In genomic region chr2:67626076-67626475, GRCh38 we compare ENCODE assay signal across 14 cellular contexts.
"Had no signal": no experiment of that assay in that cellular context is flagged by ENCODE, and none has a peak within 500 bp of the region (broad histone marks: within the 10 kb centered on the region; RNA-seq: fewer than 3 reads in every experiment).

No MANE protein-coding gene starts in this region.

- H3K36me3 ChIP-seq: esophagus muscularis mucosa, pancreas, tibial artery had no signal

- H3K4me1 ChIP-seq: esophagus muscularis mucosa, pancreas, tibial artery had no signal

- ATAC-seq: left colon; pancreas; stimulated activated effector memory CD8-positive, alpha-beta T cell treated with anti-CD3 and anti-CD28 coated beads, Interleukin-12 subunit alpha, Interleukin-12 subunit beta, amount 100 ng/mL, for 72 hours had no signal

- H3K27ac ChIP-seq: dorsolateral prefrontal cortex, pancreas, tibial artery had no signal

- H3K9me3 ChIP-seq: esophagus muscularis mucosa, pancreas, tibial artery had no signal

- H3K36me3 Mint-ChIP-seq: activated naive CD4-positive, alpha-beta T cell treated with anti-CD3 and anti-CD28 coated beads, Interleukin-2, amount 50 U/mL, for 24 hours; stimulated activated effector memory CD8-positive, alpha-beta T cell treated with anti-CD3 and anti-CD28 coated beads, Interleukin-12 subunit alpha, Interleukin-12 subunit beta, amount 100 ng/mL, for 72 hours had no signal

- H3K27me3 ChIP-seq: esophagus muscularis mucosa, pancreas, tibial artery had no signal

- H3K4me1 Mint-ChIP-seq: activated naive CD4-positive, alpha-beta T cell treated with anti-CD3 and anti-CD28 coated beads, Interleukin-2, amount 50 U/mL, for 24 hours; stimulated activated effector memory CD8-positive, alpha-beta T cell treated with anti-CD3 and anti-CD28 coated beads, Interleukin-12 subunit alpha, Interleukin-12 subunit beta, amount 100 ng/mL, for 72 hours had no signal

- DNase-seq: activated CD4-positive, alpha-beta T cell treated with anti-CD3 and anti-CD28 coated beads, Interleukin-2, amount 50 U/mL, for 4 hours; activated CD4-positive, CD25-positive, alpha-beta regulatory T cell treated with anti-CD3 and anti-CD28 coated beads, Interleukin-2, amount 50 U/mL, for 72 hours; activated T-cell treated with anti-CD3 and anti-CD28 coated beads, Interleukin-2, amount 50 U/mL, for 1 hour; amygdala; dorsolateral prefrontal cortex; left colon; pancreas; small intestine; tibial artery had no signal

- H3K9me3 Mint-ChIP-seq: activated naive CD4-positive, alpha-beta T cell treated with anti-CD3 and anti-CD28 coated beads, Interleukin-2, amount 50 U/mL, for 24 hours had no signal

- H3K4me3 Mint-ChIP-seq: activated naive CD4-positive, alpha-beta T cell treated with anti-CD3 and anti-CD28 coated beads, Interleukin-2, amount 50 U/mL, for 24 hours; neural crest cell; stimulated activated effector memory CD8-positive, alpha-beta T cell treated with anti-CD3 and anti-CD28 coated beads, Interleukin-12 subunit alpha, Interleukin-12 subunit beta, amount 100 ng/mL, for 72 hours had no signal

- H3K4me3 ChIP-seq: dorsolateral prefrontal cortex, esophagus muscularis mucosa, pancreas, tibial artery had no signal

- H3K27ac Mint-ChIP-seq: activated naive CD4-positive, alpha-beta T cell treated with anti-CD3 and anti-CD28 coated beads, Interleukin-2, amount 50 U/mL, for 24 hours; stimulated activated effector memory CD8-positive, alpha-beta T cell treated with anti-CD3 and anti-CD28 coated beads, Interleukin-12 subunit alpha, Interleukin-12 subunit beta, amount 100 ng/mL, for 72 hours had no signal

- FAIRE-seq: endometrium, pancreas, small intestine had no signal
